ENCODE assay signal across 1 cellular context in the genomic region with DNA sequence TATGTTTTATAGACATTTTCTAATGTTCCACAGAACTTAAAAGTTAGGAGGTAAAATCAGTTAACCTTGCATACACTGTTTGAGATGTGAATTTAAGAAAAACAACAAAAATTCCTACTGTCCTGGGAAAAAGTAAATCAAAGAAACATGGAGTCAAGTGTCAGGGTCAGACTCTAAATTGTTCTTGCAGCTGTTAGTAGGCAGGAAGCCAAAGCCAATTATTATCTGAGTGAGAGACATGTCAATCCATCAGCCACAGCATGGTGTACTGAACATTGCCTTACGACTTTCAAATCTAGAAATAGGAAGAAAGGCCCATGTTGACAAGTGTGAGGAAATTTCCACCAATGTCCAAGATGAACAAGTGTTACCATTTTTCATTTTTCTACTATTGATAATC.
TF ChIP-seq lines count a peak whose summit lies in the region.

No MANE protein-coding gene starts in this region.

TF ChIP-seq in WTC11, 78 proteins besides CTCF, POLR2A, EP300 and RAD21 (continued from another document):
- TF ChIP-seq, protein P1, sequence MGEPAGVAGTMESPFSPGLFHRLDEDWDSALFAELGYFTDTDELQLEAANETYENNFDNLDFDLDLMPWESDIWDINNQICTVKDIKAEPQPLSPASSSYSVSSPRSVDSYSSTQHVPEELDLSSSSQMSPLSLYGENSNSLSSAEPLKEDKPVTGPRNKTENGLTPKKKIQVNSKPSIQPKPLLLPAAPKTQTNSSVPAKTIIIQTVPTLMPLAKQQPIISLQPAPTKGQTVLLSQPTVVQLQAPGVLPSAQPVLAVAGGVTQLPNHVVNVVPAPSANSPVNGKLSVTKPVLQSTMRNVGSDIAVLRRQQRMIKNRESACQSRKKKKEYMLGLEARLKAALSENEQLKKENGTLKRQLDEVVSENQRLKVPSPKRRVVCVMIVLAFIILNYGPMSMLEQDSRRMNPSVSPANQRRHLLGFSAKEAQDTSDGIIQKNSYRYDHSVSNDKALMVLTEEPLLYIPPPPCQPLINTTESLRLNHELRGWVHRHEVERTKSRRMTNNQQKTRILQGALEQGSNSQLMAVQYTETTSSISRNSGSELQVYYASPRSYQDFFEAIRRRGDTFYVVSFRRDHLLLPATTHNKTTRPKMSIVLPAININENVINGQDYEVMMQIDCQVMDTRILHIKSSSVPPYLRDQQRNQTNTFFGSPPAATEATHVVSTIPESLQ (CRISPR knock-in tag; IDR thresholded peaks at IDR 0.05): no peak
- TF ChIP-seq ZNF425 (CRISPR knock-in tag; conservative IDR thresholded peaks at IDR 0.05) (no peak), ZNF263 (CRISPR knock-in tag; IDR thresholded peaks at IDR 0.05; ENCODE audit: low read depth) (no peak), ZNF416 (CRISPR knock-in tag; IDR thresholded peaks at IDR 0.05) (no peak), RORB (CRISPR knock-in tag; IDR thresholded peaks at IDR 0.05) (no peak), GTF2I (CRISPR knock-in tag; conservative IDR thresholded peaks at IDR 0.05) (no peak), MXD4 (CRISPR knock-in tag; IDR thresholded peaks at IDR 0.05; ENCODE audit: borderline replicate concordance) (no peak), MYBL2 (CRISPR knock-in tag; IDR thresholded peaks at IDR 0.05) (no peak)
